9 cellular contexts compared by ENCODE assay signal in the genomic region with DNA sequence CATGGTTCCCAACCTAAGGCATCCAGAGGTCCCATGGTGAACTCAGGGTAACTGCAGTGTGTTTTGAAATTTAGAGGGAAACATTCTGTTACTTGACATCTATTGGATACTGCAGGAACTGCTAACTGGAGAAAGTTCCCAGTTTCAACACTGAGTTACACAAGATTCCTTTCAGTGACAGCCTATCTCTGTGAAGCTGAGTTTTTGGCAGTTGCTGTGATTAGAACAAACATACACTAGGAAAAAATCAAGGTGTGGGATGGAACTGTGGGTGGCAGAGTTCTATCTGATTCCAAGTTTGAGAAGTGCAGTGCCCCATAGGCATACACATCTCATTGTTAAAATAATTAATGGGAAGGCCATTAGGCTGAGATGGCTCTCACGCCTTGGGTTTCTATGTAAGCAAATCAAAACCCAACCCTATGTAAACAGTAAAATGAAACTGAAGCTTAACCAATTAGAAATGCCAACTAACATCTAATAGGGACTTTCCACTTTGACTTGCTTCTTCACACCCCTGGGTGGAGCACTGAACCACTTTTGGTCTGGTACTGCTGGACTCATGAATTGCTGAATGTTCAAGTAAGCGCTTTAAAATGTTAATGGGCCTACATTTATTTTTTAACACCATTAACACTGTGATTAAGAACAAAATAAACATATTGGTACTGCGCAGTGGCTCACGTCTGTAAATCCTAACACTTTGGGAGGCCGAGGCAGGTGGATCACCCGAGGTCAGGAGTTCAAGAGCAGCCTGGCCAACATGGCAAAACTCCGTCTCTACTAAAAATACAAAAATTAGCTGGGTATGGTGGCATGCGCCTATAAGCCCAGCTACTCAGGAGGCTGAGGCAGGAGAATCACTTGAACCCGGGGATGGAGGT. TPM values are rescaled to one million over a fixed set of nuclear protein-coding genes. Genes with fewer than 3 reads are reported as not detected.
DNase-seq lines count a peak whose midpoint lies in the region; ATAC-seq, FAIRE-seq and TF ChIP-seq lines count a peak whose summit lies in the region.
"Had no signal": no experiment of that assay in that cellular context is flagged by ENCODE, and none has a peak within 500 bp of the region (broad histone marks: within the 10 kb centered on the region; RNA-seq: fewer than 3 reads in every experiment).

No MANE protein-coding gene starts in this region.

- peaks cover 6 to 13% of the 10 kb centered on the region in 2 experiments; a peak in 3 of 4 replicates for H3K36me3 ChIP-seq in GM12878 (ENCODE audit: control insufficient read depth in 2 of 2, insufficient read depth in 2 of 2, low read length in 1 of 2)
- H3K36me3 ChIP-seq in mucosa of descending colon (ENCODE audit: low read depth) = no peaks in the 10 kb centered on the region

- H3K27ac ChIP-seq in GM12878 (ENCODE audit: control insufficient read depth, insufficient read depth) = peak overlapping the region; percentile 93

- 60% methylated on average over 9 of the region's 9 CpGs for WGBS in GM12878 (ENCODE audit: insufficient coverage, insufficient replicate concordance, low lambda C conversion rate, missing lambda C conversion rate)

- TF ChIP-seq POLR2A in GM12878 (IDR thresholded peaks at IDR 0.05; ENCODE audit: low read depth, low read length) = no peak

- H2AFZ ChIP-seq in GM12878 (ENCODE audit: control insufficient read depth, low read depth, low read length) = peak overlapping the region; percentile 51

- CTCF ChIA-PET in GM12878 (lab: Yijun Ruan, JAX) = interaction anchor here (0.7 to 7.7 kb wide), 24 partner anchors 8 to 232 kb away, joined by 3 to 113 read pairs (median 6); a partner anchor contains a TSS

- TF ChIP-seq RAD21 in Ishikawa (IDR thresholded peaks at IDR 0.05; ENCODE audit: low read depth) (peak; percentile 39), GM12878 (IDR thresholded peaks at IDR 0.05; ENCODE audit: insufficient read depth, low read depth, low read length) (peak; percentile 83)

- in situ Hi-C loops in GM13976 (cut with MboI; ENCODE audit: low sequenced_read_pairs, unreplicated experiment) (no loop called here), GM12878 (cut with MboI) (loop anchor here (5.0 kb wide), 1 partner anchor 44 kb away; no protein-coding TSS in a partner anchor)

- peak overlapping the region; percentile 49 for H3K4me2 ChIP-seq in GM12878 (ENCODE audit: control insufficient read depth, insufficient read depth)

- peak; percentile 69 for DNase-seq in GM13976 (ENCODE audit: low spot score)
- peak; percentile 91 for DNase-seq in GM12878 (ENCODE audit: low read depth, low spot score)
- DNase-seq in mucosa of descending colon = peak in 1 of 3 donors; percentile 49
- no peak for DNase-seq in occipital lobe (lab: John Stamatoyannopoulos, UW)
- DNase-seq in stimulated activated CD4-positive, alpha-beta T cell treated with anti-CD3 and anti-CD28 coated beads, Interleukin-1b, Interleukin-23, amount 100 ng/mL, for 48 hours = no peak
- no peak for DNase-seq in iPS-NIHi7 (ENCODE audit: extremely low spot score)

- peak; percentile 94 for FAIRE-seq in GM12878 (lab: Jason Lieb, UNC)

- no peak for TF ChIP-seq EP300 in Ishikawa (IDR thresholded peaks at IDR 0.05; ENCODE audit: borderline replicate concordance)
- peak in 1 of 2 experiments; percentile 54; a peak in 2 of 4 replicates for TF ChIP-seq EP300 in GM12878 (IDR thresholded peaks at IDR 0.05; ENCODE audit: borderline replicate concordance in 1 of 2, control insufficient read depth in 1 of 2, low read depth in 2 of 2, low read length in 2 of 2)

- no peaks in the 10 kb centered on the region for H4K20me1 ChIP-seq in GM12878 (ENCODE audit: control insufficient read depth, insufficient read depth)

- H3K4me3 ChIP-seq in GM12878 = no peak overlapping the region
- H3K4me3 ChIP-seq in mucosa of descending colon = no peak overlapping the region
- H3K4me3 ChIP-seq: skin epidermis had no signal

- SMC1A ChIA-PET in GM12878 (lab: Charles Lee; ENCODE audit: uncharacterized antibody, unreplicated experiment) = interaction anchor here (0.7 to 13.1 kb wide), 24 partner anchors 9 to 411 kb away, joined by 3 to 241 read pairs (median 6); a partner anchor contains a TSS

- TSS peak; percentile 55 for BruUV-seq in GM12878 (replicated peaks; lab: Mats Ljungman, UMichigan)

- peaks cover 24% of the 10 kb centered on the region for H3K79me2 ChIP-seq in GM12878 (ENCODE audit: control insufficient read depth, insufficient read depth, low read length)

- peaks cover 45% of the 10 kb centered on the region for H3K4me1 ChIP-seq in GM12878 (ENCODE audit: control insufficient read depth, insufficient read depth, low read length)
- H3K4me1 ChIP-seq in mucosa of descending colon (ENCODE audit: low read depth) = peaks cover 25% of the 10 kb centered on the region

- no peaks in the 10 kb centered on the region; the same call in 2 of the 3 replicates for H3K9me3 ChIP-seq in GM12878 (replicated peaks; ENCODE audit: control insufficient read depth, insufficient read depth, low read length)
- H3K9me3 ChIP-seq in mucosa of descending colon = no peaks in the 10 kb centered on the region

- peak overlapping the region; percentile 29 for H3K9ac ChIP-seq in GM12878 (ENCODE audit: control insufficient read depth, insufficient read depth, low read length)

- intact Hi-C loops in GM12878 (cut with micrococcal nuclease; ENCODE audit: unreplicated experiment) (loop anchor here (2.0 kb wide), 4 partner anchors 45 to 191 kb away; a partner anchor contains a TSS), mucosa of descending colon (cut with DNase I, micrococcal nuclease) (no loop called here)

- ATAC-seq in GM21528 (IDR thresholded peaks at IDR 0.05; ENCODE audit: low FRiP score, unreplicated experiment) (peak; percentile 90), GM12878 (peak; percentile 98), mucosa of descending colon (peak; percentile 55)

- peak; percentile 22 for TF ChIP-seq CTCF in GM13976 (IDR thresholded peaks at IDR 0.05; ENCODE audit: borderline replicate concordance, control extremely low read depth, extremely low read depth, insufficient read depth, missing control alignments)
- TF ChIP-seq CTCF in GM12878 (IDR thresholded peaks at IDR 0.05 in 2 of 3, conservative IDR thresholded peaks at IDR 0.05 in 1 of 3; ENCODE audit: control insufficient read depth in 2 of 3, extremely low read depth in 1 of 3, insufficient read depth in 1 of 3, low read depth in 3 of 3, low read length in 3 of 3) = peak; percentile 40 to 67 (median 48); a peak in 5 of 6 replicates
- no peak for TF ChIP-seq CTCF in mucosa of descending colon (IDR thresholded peaks at IDR 0.05)

- POLR2A ChIA-PET in GM12878 (lab: Charles Lee) = interaction anchor here (1.1 to 5.3 kb wide), 12 partner anchors 8 to 192 kb away, joined by 3 to 42 read pairs (median 5); no protein-coding TSS in a partner anchor

- RAD21 ChIA-PET in GM12878 (lab: Charles Lee; ENCODE audit: unreplicated experiment) = interaction anchor here (0.6 to 6.5 kb wide), 31 partner anchors 8 to 684 kb away, joined by 3 to 106 read pairs (median 7); a partner anchor contains a TSS

- no peaks in the 10 kb centered on the region for H3K27me3 ChIP-seq in GM12878 (replicated peaks in 1 of 2; ENCODE audit: control insufficient read depth in 2 of 2, insufficient read depth in 2 of 2, low read length in 1 of 2)

TF ChIP-seq in Ishikawa, 13 proteins besides CTCF, POLR2A, EP300 and RAD21 (continues in another document):
- TF ChIP-seq FOXM1 (IDR thresholded peaks at IDR 0.05; ENCODE audit: borderline replicate concordance, low read depth) (no peak), EGR1 (IDR thresholded peaks at IDR 0.05) (no peak), CREB1 (IDR thresholded peaks at IDR 0.05; ENCODE audit: low read depth) (no peak), YY1 (IDR thresholded peaks at IDR 0.05; ENCODE audit: low read depth) (no peak), TEAD4 (IDR thresholded peaks at IDR 0.05) (no peak)
- TF ChIP-seq, protein P1, sequence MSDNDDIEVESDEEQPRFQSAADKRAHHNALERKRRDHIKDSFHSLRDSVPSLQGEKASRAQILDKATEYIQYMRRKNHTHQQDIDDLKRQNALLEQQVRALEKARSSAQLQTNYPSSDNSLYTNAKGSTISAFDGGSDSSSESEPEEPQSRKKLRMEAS (IDR thresholded peaks at IDR 0.05) = no peak

TF ChIP-seq in GM12878, 131 proteins besides CTCF, POLR2A, EP300 and RAD21 (continues in another document):
- TF ChIP-seq, protein P2, sequence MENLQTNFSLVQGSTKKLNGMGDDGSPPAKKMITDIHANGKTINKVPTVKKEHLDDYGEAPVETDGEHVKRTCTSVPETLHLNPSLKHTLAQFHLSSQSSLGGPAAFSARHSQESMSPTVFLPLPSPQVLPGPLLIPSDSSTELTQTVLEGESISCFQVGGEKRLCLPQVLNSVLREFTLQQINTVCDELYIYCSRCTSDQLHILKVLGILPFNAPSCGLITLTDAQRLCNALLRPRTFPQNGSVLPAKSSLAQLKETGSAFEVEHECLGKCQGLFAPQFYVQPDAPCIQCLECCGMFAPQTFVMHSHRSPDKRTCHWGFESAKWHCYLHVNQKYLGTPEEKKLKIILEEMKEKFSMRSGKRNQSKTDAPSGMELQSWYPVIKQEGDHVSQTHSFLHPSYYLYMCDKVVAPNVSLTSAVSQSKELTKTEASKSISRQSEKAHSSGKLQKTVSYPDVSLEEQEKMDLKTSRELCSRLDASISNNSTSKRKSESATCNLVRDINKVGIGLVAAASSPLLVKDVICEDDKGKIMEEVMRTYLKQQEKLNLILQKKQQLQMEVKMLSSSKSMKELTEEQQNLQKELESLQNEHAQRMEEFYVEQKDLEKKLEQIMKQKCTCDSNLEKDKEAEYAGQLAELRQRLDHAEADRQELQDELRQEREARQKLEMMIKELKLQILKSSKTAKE (IDR thresholded peaks at IDR 0.05; ENCODE audit: low read depth, poor library complexity, severe bottlenecking) = peak; percentile 27

RNA-seq across cellular contexts. Expression of a gene that starts 55.2 kb away (rescaled TPM):
- 62.0 and 68.8 TPM in 2 replicates for total RNA-seq in GM12878 (2013; cell fraction: nucleolus; rRNA removed)
- total RNA-seq in GM12878 (2014; rRNA removed) (20.8 and 24.6 TPM in 2 replicates), GM12878 (2014; rRNA removed; fragmentation: Illumina TruSeq; extraction: Trizol) (19.8 and 21.9 TPM in 2 replicates), GM12878 (2021) (21.0 and 23.1 TPM in 2 replicates), mucosa of descending colon (10 to 100 TPM; 14.0 to 25.7 (median 22.4) TPM), occipital lobe (41.8 TPM)
- 24.3 TPM for polyA plus RNA-seq in GM12878 (2011; ENCODE audit: low read depth)
- polyA plus RNA-seq in GM12878 (2011; rRNA removed) (51.7 and 63.8 TPM in 2 replicates), GM12878 (2014; fragmentation: Illumina TruSeq; extraction: Trizol) (23.7 and 26.0 TPM in 2 replicates), GM12878 (2014; fragmentation: Nextera tagmentation; extraction: Ambion mirVana) (10 to 100 TPM; 36.5 to 39.3 TPM), GM12878 (2014; rRNA removed) (20.1 and 20.9 TPM in 2 replicates), GM12878 (2016; fragmentation: Nextera tagmentation; extraction: Ambion mirVana) (10 to 100 TPM; 57.7 to 65.9 TPM)
- polyA plus RNA-seq in GM12878 (2011; cell fraction: cytosol; rRNA removed) = 28.9 and 39.1 TPM in 2 replicates
- 34.2 and 40.4 TPM in 2 replicates for polyA plus RNA-seq in GM12878 (2011; cell fraction: nucleus; rRNA removed)
- 21.2 and 26.7 TPM in 2 replicates for polyA plus RNA-seq in GM12878 (2012)
- 35.0 and 64.7 TPM in 2 replicates for polyA minus RNA-seq in GM12878 (2011; rRNA and poly(A)+ RNA removed)
- 12.4 and 14.1 TPM in 2 replicates for polyA minus RNA-seq in GM12878 (2011; cell fraction: cytosol; rRNA and poly(A)+ RNA removed)
- polyA minus RNA-seq in GM12878 (2011; cell fraction: nucleus; rRNA and poly(A)+ RNA removed) = 38.0 and 56.2 TPM in 2 replicates

Comparison
In these comparisons a context has a peak if more than half of its experiments do, and no peak if none do; other contexts are left out.
1. DNase-seq: peak in GM13976 (single experiment) and GM12878 (single experiment); none in occipital lobe (single experiment), stimulated activated CD4-positive, alpha-beta T cell treated with anti-CD3 and anti-CD28 coated beads, Interleukin-1b, Interleukin-23, amount 100 ng/mL, for 48 hours (single experiment) and iPS-NIHi7 (single experiment).
2. Peak in every context shown above with its lines, with median percentiles within 50 percentile points of each other: ATAC-seq.